Comparison of ENCODE assay signal across 18 cellular contexts in the genomic region with DNA sequence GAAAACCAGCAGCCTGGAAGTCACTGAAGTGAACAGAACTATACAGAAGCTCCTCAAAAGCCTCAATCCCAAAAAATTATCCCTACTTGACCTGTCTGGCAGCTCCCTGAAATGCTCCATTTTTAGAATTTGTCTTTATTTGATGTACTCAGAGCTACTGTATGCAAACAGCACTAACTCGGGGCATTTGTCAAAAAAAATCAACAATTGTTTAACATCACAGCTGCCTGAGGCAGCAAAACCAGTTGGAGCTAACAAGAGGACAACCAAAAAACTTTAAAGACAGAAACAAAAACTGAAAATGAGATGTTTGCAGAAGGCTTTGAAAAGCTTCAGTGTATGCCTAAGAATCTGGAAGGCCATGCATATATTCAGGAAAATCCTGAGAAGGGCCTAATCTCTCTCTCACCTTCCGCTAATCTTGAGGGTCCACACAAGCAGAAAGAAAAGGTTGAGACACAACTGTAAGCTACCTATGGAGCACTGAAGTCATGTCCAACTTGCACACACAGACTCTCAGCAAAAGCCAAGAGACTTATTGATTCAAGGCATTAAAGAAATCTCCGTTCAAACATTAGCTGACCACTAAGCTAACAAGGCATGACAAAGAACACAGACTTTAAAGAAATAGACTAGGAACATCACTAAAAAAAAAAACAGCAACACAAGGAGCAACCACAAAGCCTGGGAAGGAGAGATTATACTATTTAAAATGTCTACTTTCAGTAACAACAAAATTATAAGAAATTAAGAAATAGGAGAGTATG. TPM values are rescaled to one million over a fixed set of nuclear protein-coding genes. Genes with fewer than 3 reads are reported as not detected.
DNase-seq lines count a peak whose midpoint lies in the region; ATAC-seq, FAIRE-seq and TF ChIP-seq lines count a peak whose summit lies in the region.
"Had no signal": no experiment of that assay in that cellular context is flagged by ENCODE, and none has a peak within 500 bp of the region (broad histone marks: within the 10 kb centered on the region; RNA-seq: fewer than 3 reads in every experiment).

No MANE protein-coding gene starts in this region.

- no peak overlapping the region for H2BK15ac ChIP-seq in H1 (ENCODE audit: low read length)

- CTCF ChIA-PET in H1 (lab: Charles Lee; ENCODE audit: partially characterized antibody) = interaction anchor here (0.7 to 1.4 kb wide), 5 partner anchors 27 to 271 kb away, joined by 3 to 4 read pairs (median 3); no protein-coding TSS in a partner anchor

- POLR2A ChIA-PET in H1 (lab: Charles Lee; ENCODE audit: partially characterized antibody) = interaction anchor here (1.1 kb wide), 1 partner anchor 16 kb away, joined by 6 read pairs; the partner anchor contains the start of gene VWA8

- H2BK12ac ChIP-seq in H1 (ENCODE audit: low read depth, low read length) = no peak overlapping the region

- TF ChIP-seq EP300 in H1 (IDR thresholded peaks at IDR 0.05; ENCODE audit: borderline replicate concordance in 1 of 2, low read depth in 2 of 2, low read length in 2 of 2) = no peak

- peak; percentile 75 for FAIRE-seq in H1 (lab: Jason Lieb, UNC)
- FAIRE-seq: HTR-8/SVneo had no signal

- H3K79me2 ChIP-seq in MM.1S (ENCODE audit: low read length) = peaks cover 10% of the 10 kb centered on the region
- peaks cover 0 to 12% of the 10 kb centered on the region in 2 experiments; a peak in 2 of 4 replicates for H3K79me2 ChIP-seq in H1 (ENCODE audit: control insufficient read depth in 1 of 2, insufficient read depth in 2 of 2, low read length in 2 of 2)

- no peak overlapping the region for H4K8ac ChIP-seq in H1 (ENCODE audit: extremely low read depth, insufficient read depth, low read length)

- H3K23ac ChIP-seq in H1 (ENCODE audit: insufficient read length) = no peak overlapping the region

- H2AFZ ChIP-seq in MM.1S (ENCODE audit: low read length) (no peak overlapping the region), H1 (ENCODE audit: low read length) (no peak overlapping the region)
- H2AFZ ChIP-seq: GM23338 had no signal

- H3K4me2 ChIP-seq in MM.1S (ENCODE audit: low read depth, low read length) (peak overlapping the region; percentile 41), H1 (ENCODE audit: insufficient read depth in 1 of 2, low read depth in 2 of 2, low read length in 2 of 2) (no peak overlapping the region)
- H3K4me2 ChIP-seq: GM23338 had no signal

- TF ChIP-seq RAD21 in H1 (IDR thresholded peaks at IDR 0.05 in 1 of 2, conservative IDR thresholded peaks at IDR 0.05 in 1 of 2; ENCODE audit: low read depth in 2 of 2, low read length in 2 of 2) = no peak

- H3K27me3 ChIP-seq in MM.1S (replicated peaks; ENCODE audit: insufficient read depth, low read length) (no peaks in the 10 kb centered on the region), H1 (replicated peaks in 1 of 4; ENCODE audit: control insufficient read depth in 3 of 4, extremely low read depth in 1 of 4, insufficient read depth in 3 of 4, low read length in 3 of 4) (no peaks in the 10 kb centered on the region)
- H3K27me3 ChIP-seq: BE2C had no signal

- H2BK20ac ChIP-seq in H1 (ENCODE audit: low read length) = no peak overlapping the region

- peaks cover 6 to 9% of the 10 kb centered on the region in 2 donors for H3K9me3 Mint-ChIP-seq in activated T-cell treated with anti-CD3 and anti-CD28 coated beads, Interleukin-2, amount 50 U/mL, for 72 hours
- H3K9me3 Mint-ChIP-seq in osteocyte (ENCODE audit: unreplicated experiment) = peaks cover 25% of the 10 kb centered on the region
- H3K9me3 Mint-ChIP-seq: GM23338 had no signal

- H3K18ac ChIP-seq in H1 (ENCODE audit: extremely low read depth, low read length) = no peak overlapping the region

- no peak for TF ChIP-seq POLR2A in H1 (IDR thresholded peaks at IDR 0.05; ENCODE audit: control extremely low read depth in 1 of 2, low read depth in 2 of 2, low read length in 2 of 2)

- no peaks in the 10 kb centered on the region for H3K9me3 ChIP-seq in MM.1S (replicated peaks; ENCODE audit: insufficient read depth, low read length)
- H3K9me3 ChIP-seq in H1 (ENCODE audit: insufficient read depth in 2 of 2, low read depth in 1 of 2, low read length in 1 of 2) = no peaks in the 10 kb centered on the region
- H3K9me3 ChIP-seq: BE2C had no signal

- no peak overlapping the region for H4K91ac ChIP-seq in H1 (replicated peaks; ENCODE audit: insufficient read length, low read length)

- H2BK120ac ChIP-seq in H1 (replicated peaks; ENCODE audit: low read depth, low read length) = no peak overlapping the region

- H2AK5ac ChIP-seq in H1 (ENCODE audit: low read depth, low read length) = no peak overlapping the region

- WGBS in H1 (ENCODE audit: extremely low coverage in 1 of 2, insufficient coverage in 1 of 2, insufficient read length in 1 of 2, insufficient replicate concordance in 2 of 2, low coverage in 1 of 2, low lambda C conversion rate in 2 of 2, missing lambda C conversion rate in 1 of 2), 2 experiments = 87% methylated on average over 3 of the region's 3 CpGs; no CpG with 5 or more reads in 1 of the 2 experiments

- H3K4me3 ChIP-seq in MM.1S (ENCODE audit: low read length) = no peak overlapping the region
- H3K4me3 ChIP-seq in H1 (ENCODE audit: extremely low read depth in 1 of 4, insufficient read depth in 2 of 4, low read depth in 3 of 4, low read length in 4 of 4) = no peak overlapping the region
- H3K4me3 ChIP-seq: GM23338 had no signal

- no peaks in the 10 kb centered on the region; the same call in 1 of the 2 replicates for H3K79me1 ChIP-seq in H1 (ENCODE audit: low read depth, low read length)

- H4K20me1 ChIP-seq in MM.1S (ENCODE audit: insufficient read depth, low read length) (no peaks in the 10 kb centered on the region), H1 (replicated peaks in 1 of 2; ENCODE audit: control insufficient read depth in 1 of 2, insufficient read depth in 2 of 2, low read length in 2 of 2) (peaks cover 0 to 1% of the 10 kb centered on the region in 2 experiments)

- no peak for DNase-seq in activated T-cell treated with anti-CD3 and anti-CD28 coated beads, Interleukin-2, amount 50 U/mL, for 72 hours
- DNase-seq in activated T-cell treated with anti-CD3 and anti-CD28 coated beads, Interleukin-2, amount 50 U/mL, for 1 hour = no peak
- DNase-seq in MM.1S (no peak), H1 (ENCODE audit: low read depth in 1 of 2, low spot score in 2 of 2) (no peak), osteocyte (ENCODE audit: extremely low spot score, unreplicated experiment) (no peak), left cardiac atrium (no peak), middle frontal gyrus (ENCODE audit: extremely low spot score, low spot score) (no peak)
- DNase-seq: BE2C; CD4-positive, alpha-beta T cell; DND-41; NCI-H1417; NCI-H187 treated with DMSO at 0.1 percent for 48 hours; NCI-H226; NCI-H524 had no signal

- H3K36me3 ChIP-seq in MM.1S (replicated peaks; ENCODE audit: insufficient read depth, low read length) (no peaks in the 10 kb centered on the region; the same call in 1 of the 2 replicates), H1 (ENCODE audit: control insufficient read depth in 2 of 4, insufficient read depth in 4 of 4, low read length in 3 of 4) (no peaks in the 10 kb centered on the region)

- H3K4me1 ChIP-seq in MM.1S (ENCODE audit: low read length) (no peaks in the 10 kb centered on the region), H1 (replicated peaks in 1 of 4; ENCODE audit: control insufficient read depth in 3 of 4, insufficient read depth in 4 of 4, low read length in 3 of 4) (peaks cover 0 to 3% (median 2%) of the 10 kb centered on the region in 4 experiments; a peak in 1 of 7 replicates)
- H3K4me1 ChIP-seq: BE2C had no signal

- H3K4ac ChIP-seq in H1 (replicated peaks; ENCODE audit: insufficient read length, low read depth, low read length) = no peak overlapping the region

- H3K27ac ChIP-seq in MM.1S (ENCODE audit: low read length) (no peak overlapping the region), H1 (ENCODE audit: low read depth, low read length) (no peak overlapping the region)

- ATAC-seq in activated T-cell treated with anti-CD3 and anti-CD28 coated beads, Interleukin-2, amount 50 U/mL, for 72 hours (replicated peaks in 1 of 2) = no peak
- no peak for ATAC-seq in left cardiac atrium
- ATAC-seq in GM18858 (IDR thresholded peaks at IDR 0.05; ENCODE audit: unreplicated experiment) = no peak
- ATAC-seq: GM23338 had no signal

- no peak overlapping the region for H3K9ac ChIP-seq in MM.1S (ENCODE audit: low read length)
- no peak overlapping the region; a peak in 1 of 7 replicates for H3K9ac ChIP-seq in H1 (replicated peaks in 1 of 4; ENCODE audit: extremely low read depth in 1 of 4, low read depth in 3 of 4, low read length in 3 of 4)

- H3K27me3 Mint-ChIP-seq in activated T-cell treated with anti-CD3 and anti-CD28 coated beads, Interleukin-2, amount 50 U/mL, for 72 hours (ENCODE audit: low read depth) = no peaks in the 10 kb centered on the region
- H3K27me3 Mint-ChIP-seq in osteocyte (ENCODE audit: unreplicated experiment) = no peaks in the 10 kb centered on the region
- H3K27me3 Mint-ChIP-seq: CD4-positive, alpha-beta T cell; IgD-negative memory B cell had no signal

- no peak overlapping the region for H3K56ac ChIP-seq in H1 (replicated peaks; ENCODE audit: insufficient read length, low read depth, low read length)

- H3K14ac ChIP-seq in H1 (ENCODE audit: insufficient read length) = no peak overlapping the region

- TF ChIP-seq CTCF in MM.1S (IDR thresholded peaks at IDR 0.05; ENCODE audit: low read length) (no peak), H1 (IDR thresholded peaks at IDR 0.05; ENCODE audit: control extremely low read depth in 1 of 3, insufficient read depth in 1 of 3, low read depth in 1 of 3, low read length in 3 of 3) (no peak), osteocyte (IDR thresholded peaks at IDR 0.05) (no peak)

- H4K5ac ChIP-seq in H1 (ENCODE audit: insufficient read length, low read depth, low read length) = no peak overlapping the region

- H3K4me3 Mint-ChIP-seq in activated T-cell treated with anti-CD3 and anti-CD28 coated beads, Interleukin-2, amount 50 U/mL, for 72 hours = no peak overlapping the region
- no peak overlapping the region for H3K4me3 Mint-ChIP-seq in osteocyte (ENCODE audit: unreplicated experiment)
- H3K4me3 Mint-ChIP-seq: CD4-positive, alpha-beta T cell; GM23338; IgD-negative memory B cell had no signal

- intact Hi-C loops in left cardiac atrium (cut with DNase I) = no loop called here

- H3K9me2 ChIP-seq in MM.1S (replicated peaks; ENCODE audit: insufficient read depth, low read length) = no peaks in the 10 kb centered on the region

- H3K23me2 ChIP-seq in H1 (ENCODE audit: low read depth, low read length) = no peaks in the 10 kb centered on the region

- peaks cover 9% of the 10 kb centered on the region for H3K4me1 Mint-ChIP-seq in activated T-cell treated with anti-CD3 and anti-CD28 coated beads, Interleukin-2, amount 50 U/mL, for 72 hours (ENCODE audit: low read depth)
- H3K4me1 Mint-ChIP-seq in osteocyte (ENCODE audit: unreplicated experiment) = peaks cover 12% of the 10 kb centered on the region

- peak overlapping the region; percentile 11 for H3K27ac Mint-ChIP-seq in activated T-cell treated with anti-CD3 and anti-CD28 coated beads, Interleukin-2, amount 50 U/mL, for 72 hours
- H3K27ac Mint-ChIP-seq in osteocyte (ENCODE audit: unreplicated experiment) = peak overlapping the region; percentile 13
- H3K27ac Mint-ChIP-seq: CD4-positive, alpha-beta T cell; GM23338; IgD-negative memory B cell had no signal

- no peak overlapping the region for H2BK5ac ChIP-seq in H1 (ENCODE audit: low read depth, low read length)

- H3F3A ChIP-seq in MM.1S (ENCODE audit: insufficient read depth, low read length) = no peaks in the 10 kb centered on the region

- H3K36me3 Mint-ChIP-seq in activated T-cell treated with anti-CD3 and anti-CD28 coated beads, Interleukin-2, amount 50 U/mL, for 72 hours (ENCODE audit: insufficient read depth in 2 of 2) = peaks cover 21 to 39% of the 10 kb centered on the region in 2 donors
- H3K36me3 Mint-ChIP-seq in osteocyte (ENCODE audit: unreplicated experiment) = peaks cover 38% of the 10 kb centered on the region

RNA-seq across cellular contexts. Expression of gene VWA8, which starts 16.1 kb away (rescaled TPM):
- 10 to 100 TPM; 25.6 to 35.0 TPM for total RNA-seq in activated T-cell treated with anti-CD3 and anti-CD28 coated beads, Interleukin-2, amount 50 U/mL, for 72 hours
- total RNA-seq in H1 (2021; fragmentation: NEBNext Ultra II Directional; extraction: Animal tissue kit (Norgen Biotek cat#: 25700)) = 17.9 and 19.6 TPM in 2 replicates
- 4.6 and 5.9 TPM in 2 replicates for polyA plus RNA-seq in H1 (2011; rRNA removed)
- 7.3 TPM for polyA plus RNA-seq in H1 (2011; cell fraction: cytosol; rRNA removed)
- 10.6 TPM for polyA plus RNA-seq in H1 (2011; cell fraction: nucleus; rRNA removed)
- polyA plus RNA-seq in H1 (2012, experiment 1 of 2) = 6.8 to 10.2 TPM (median 8.6 TPM) in 4 replicates
- 0.50 TPM for polyA plus RNA-seq in H1 (2012, experiment 2 of 2)
- 15.1 TPM for polyA plus RNA-seq in H1 (2013, experiment 1 of 2)
- polyA plus RNA-seq in H1 (2013, experiment 2 of 2) = 12.3 TPM
- polyA minus RNA-seq in H1 (2011; rRNA and poly(A)+ RNA removed) = 29.4 and 33.3 TPM in 2 replicates
- 9.3 TPM for polyA minus RNA-seq in H1 (2011; cell fraction: cytosol; rRNA and poly(A)+ RNA removed)
- polyA minus RNA-seq in H1 (2011; cell fraction: nucleus; rRNA and poly(A)+ RNA removed) = 63.9 TPM
- total RNA-seq in osteocyte = 14.5 and 15.8 TPM in 2 replicates
- 10 to 100 TPM; 28.2 to 29.9 TPM for total RNA-seq in left cardiac atrium
